Comparison of ENCODE assay signal across 15 cellular contexts in genomic region chr2:196961889-196962288, GRCh38. TPM values are rescaled to one million over a fixed set of nuclear protein-coding genes. Genes with fewer than 3 reads are reported as not detected.
DNase-seq lines count a peak whose midpoint lies in the region; ATAC-seq lines count a peak whose summit lies in the region.
"Had no signal": no experiment of that assay in that cellular context is flagged by ENCODE, and none has a peak within 500 bp of the region (broad histone marks: within the 10 kb centered on the region; RNA-seq: fewer than 3 reads in every experiment).

No MANE protein-coding gene starts in this region.

- H3K27ac ChIP-seq in CD4-positive, alpha-beta memory T cell (ENCODE audit: low read depth, low read length), result no peak overlapping the region
- H3K27ac ChIP-seq: breast epithelium, gastroesophageal sphincter had no signal

- no peaks in the 10 kb centered on the region for H3K9me3 ChIP-seq in CD4-positive, alpha-beta memory T cell (ENCODE audit: control insufficient read depth in 1 of 2, low read length in 2 of 2)
- H3K9me3 ChIP-seq: breast epithelium, gastroesophageal sphincter had no signal

- DNase-seq in effector CD8-positive, alpha-beta T cell (lab: John Stamatoyannopoulos, UW), result no peak
- DNase-seq in CD4-positive, alpha-beta memory T cell, result no peak
- DNase-seq in NCI-H2081 treated with DMSO at 0.1 percent for 48 hours (lab: John Stamatoyannopoulos, UW) (no peak), dedifferentiated amniotic fluid mesenchymal stem cell (ENCODE audit: extremely low spot score) (no peak)
- DNase-seq: activated B cell treated with CpG ODN at 0.5 μM for 24 hours; DMS 273 treated with DMSO at 0.1 percent for 48 hours; NCI-H1092 treated with DMSO at 0.1 percent for 48 hours; stimulated activated naive CD4-positive, alpha-beta T cell had no signal

- intact Hi-C loops in CD4-positive, alpha-beta memory T cell (cut with micrococcal nuclease), result no loop called here

- no peaks in the 10 kb centered on the region for H3K27me3 Mint-ChIP-seq in activated T-helper 17 cell treated with anti-CD3 and anti-CD28 coated beads, Interleukin-2, amount 50 U/mL, for 72 hours
- no peaks in the 10 kb centered on the region for H3K27me3 Mint-ChIP-seq in CD4-positive, alpha-beta memory T cell
- H3K27me3 Mint-ChIP-seq: activated B cell treated with CpG ODN at 0.5 μM for 24 hours had no signal

- H3K4me1 Mint-ChIP-seq in activated T-helper 17 cell treated with anti-CD3 and anti-CD28 coated beads, Interleukin-2, amount 50 U/mL, for 72 hours, result peaks cover 32% of the 10 kb centered on the region
- H3K4me1 Mint-ChIP-seq in CD4-positive, alpha-beta memory T cell, result peaks cover 0 to 7% (median 2%) of the 10 kb centered on the region in 4 donors
- H3K4me1 Mint-ChIP-seq: activated B cell treated with CpG ODN at 0.5 μM for 24 hours had no signal

- H3K36me3 ChIP-seq in CD4-positive, alpha-beta memory T cell (ENCODE audit: insufficient read depth, low read length), result no peaks in the 10 kb centered on the region
- H3K36me3 ChIP-seq: breast epithelium, gastroesophageal sphincter had no signal

- H3K9me3 Mint-ChIP-seq in activated T-helper 17 cell treated with anti-CD3 and anti-CD28 coated beads, Interleukin-2, amount 50 U/mL, for 72 hours, result no peaks in the 10 kb centered on the region
- H3K9me3 Mint-ChIP-seq in CD4-positive, alpha-beta memory T cell, result peaks cover 0 to 3% (median 0%) of the 10 kb centered on the region in 8 donors
- H3K9me3 Mint-ChIP-seq: activated B cell treated with CpG ODN at 0.5 μM for 24 hours, mesothelial cell of epicardium had no signal

- ATAC-seq in GM18520 (IDR thresholded peaks at IDR 0.05; ENCODE audit: unreplicated experiment) (peak; percentile 97), GM21367 (IDR thresholded peaks at IDR 0.05; ENCODE audit: unreplicated experiment) (peak; percentile 99), HG03064 (IDR thresholded peaks at IDR 0.05; ENCODE audit: low read depth, unreplicated experiment) (peak; percentile 99)
- ATAC-seq in activated T-helper 17 cell treated with anti-CD3 and anti-CD28 coated beads, Interleukin-2, amount 50 U/mL, for 72 hours (replicated peaks), result peak; percentile 84
- ATAC-seq: gastroesophageal sphincter had no signal

- H3K27ac Mint-ChIP-seq in activated T-helper 17 cell treated with anti-CD3 and anti-CD28 coated beads, Interleukin-2, amount 50 U/mL, for 72 hours, result peak overlapping the region; percentile 85
- no peak overlapping the region for H3K27ac Mint-ChIP-seq in CD4-positive, alpha-beta memory T cell
- H3K27ac Mint-ChIP-seq: activated B cell treated with CpG ODN at 0.5 μM for 24 hours, mesothelial cell of epicardium had no signal

- H3K4me3 Mint-ChIP-seq in activated T-helper 17 cell treated with anti-CD3 and anti-CD28 coated beads, Interleukin-2, amount 50 U/mL, for 72 hours, result peak overlapping the region; percentile 52
- H3K4me3 Mint-ChIP-seq in CD4-positive, alpha-beta memory T cell, result no peak overlapping the region
- H3K4me3 Mint-ChIP-seq: activated B cell treated with CpG ODN at 0.5 μM for 24 hours, mesothelial cell of epicardium had no signal

- POLR2A ChIA-PET in CD4-positive, alpha-beta memory T cell (lab: Charles Lee; ENCODE audit: partially characterized antibody), result no interaction called here

- CTCF ChIA-PET in CD4-positive, alpha-beta memory T cell (lab: Charles Lee; ENCODE audit: partially characterized antibody), result no interaction called here

- H3K27me3 ChIP-seq in CD4-positive, alpha-beta memory T cell (ENCODE audit: insufficient read depth, low read length), result no peaks in the 10 kb centered on the region
- H3K27me3 ChIP-seq: breast epithelium, gastroesophageal sphincter had no signal

- no peak overlapping the region for H3K4me3 ChIP-seq in CD4-positive, alpha-beta memory T cell (ENCODE audit: low read length in 2 of 2)
- H3K4me3 ChIP-seq: breast epithelium, gastroesophageal sphincter had no signal

- peaks cover 3% of the 10 kb centered on the region for H3K4me1 ChIP-seq in CD4-positive, alpha-beta memory T cell (ENCODE audit: insufficient read depth, low read length)
- H3K4me1 ChIP-seq: breast epithelium, gastroesophageal sphincter had no signal

- H3K36me3 Mint-ChIP-seq in activated T-helper 17 cell treated with anti-CD3 and anti-CD28 coated beads, Interleukin-2, amount 50 U/mL, for 72 hours (ENCODE audit: low read depth), result no peaks in the 10 kb centered on the region
- H3K36me3 Mint-ChIP-seq in CD4-positive, alpha-beta memory T cell, result peaks cover 0 to 3% of the 10 kb centered on the region in 2 donors
- H3K36me3 Mint-ChIP-seq: mesothelial cell of epicardium had no signal

RNA-seq across cellular contexts. Expression of gene PGAP1, which starts 35.4 kb away (rescaled TPM):
- total RNA-seq in activated T-helper 17 cell treated with anti-CD3 and anti-CD28 coated beads, Interleukin-2, amount 50 U/mL, for 72 hours, result 10 to 100 TPM; 41.6 to 44.8 TPM
- 1 to 10 TPM; 7.4 to 9.1 TPM for total RNA-seq in CD4-positive, alpha-beta memory T cell
- polyA plus RNA-seq in CD4-positive, alpha-beta memory T cell, result 1 to 10 TPM in 1 of 2 donors, under 1 TPM in 1; 0.43 to 1.5 TPM

Comparison
In these comparisons a context has a peak if more than half of its experiments do, and no peak if none do; other contexts are left out.
1. RNA of gene PGAP1, which starts 35.4 kb away (total RNA-seq): 41.6 to 44.8 TPM in activated T-helper 17 cell treated with anti-CD3 and anti-CD28 coated beads, Interleukin-2, amount 50 U/mL, for 72 hours; 7.4 to 9.1 TPM in CD4-positive, alpha-beta memory T cell; every median in the first group is over 4 times any median in the second.
2. Peak in every context shown above with its lines, with median percentiles within 50 percentile points of each other: ATAC-seq.